Comparison of ENCODE assay signal across 9 cellular contexts in genomic region chr3:18127181-18127863, GRCh38.
DNase-seq lines count a peak whose midpoint lies in the region; ATAC-seq lines count a peak whose summit lies in the region.
"Had no signal": no experiment of that assay in that cellular context is flagged by ENCODE, and none has a peak within 500 bp of the region (broad histone marks: within the 10 kb centered on the region; RNA-seq: fewer than 3 reads in every experiment).

No MANE protein-coding gene starts in this region.

- no peak overlapping the region for H3K9ac ChIP-seq in Karpas-422 (ENCODE audit: low read length)

- H2AFZ ChIP-seq in Karpas-422 (ENCODE audit: low read length) = no peak overlapping the region

- no peaks in the 10 kb centered on the region for H3K36me3 ChIP-seq in Karpas-422 (ENCODE audit: insufficient read depth, low read length)

- DNase-seq in Karpas-422 (peak; percentile 64), naive B cell (peak; percentile 84), head of caudate nucleus (no peak), globus pallidus (ENCODE audit: low spot score) (no peak)
- no peak for DNase-seq in T-helper 2 cell treated with Interferon-gamma antibody and Interleukin-4, amounts not matched to agents 5 μg/mL and 100 μg/mL, for 36 hours (ENCODE audit: low spot score)
- DNase-seq: activated effector memory CD4-positive, alpha-beta T cell treated with Interleukin-2 at 50 U/mL for 16 hours had no signal

- no peaks in the 10 kb centered on the region for H3K79me2 ChIP-seq in Karpas-422 (ENCODE audit: low read length)

- H3K4me1 Mint-ChIP-seq in naive B cell = peaks cover 28 to 30% (median 30%) of the 10 kb centered on the region in 3 donors
- no peaks in the 10 kb centered on the region for H3K4me1 Mint-ChIP-seq in T-helper 2 cell treated with Interferon-gamma antibody and Interleukin-4, amounts not matched to agents 5 μg/mL and 100 μg/mL, for 36 hours (ENCODE audit: low read depth)

- H3K9me3 Mint-ChIP-seq in naive B cell = peaks cover 0 to 4% (median 0%) of the 10 kb centered on the region in 7 donors
- no peaks in the 10 kb centered on the region for H3K9me3 Mint-ChIP-seq in T-helper 2 cell treated with Interferon-gamma antibody and Interleukin-4, amounts not matched to agents 5 μg/mL and 100 μg/mL, for 36 hours

- no peaks in the 10 kb centered on the region for H3K9me3 ChIP-seq in Karpas-422 (ENCODE audit: low read length)

- no peaks in the 10 kb centered on the region for H3K27me3 ChIP-seq in Karpas-422 (ENCODE audit: low read length)

- peaks cover 10% of the 10 kb centered on the region for H3K4me1 ChIP-seq in Karpas-422 (ENCODE audit: low read length)

- peak overlapping the region; percentile 27 for H3K4me2 ChIP-seq in Karpas-422 (ENCODE audit: low read depth, low read length, poor library complexity, severe bottlenecking)

- intact Hi-C loops in head of caudate nucleus (cut with DNase I) = no loop called here

- no peak overlapping the region for H3K4me3 ChIP-seq in Karpas-422 (ENCODE audit: low read length)

- H3K27me3 Mint-ChIP-seq in naive B cell = peaks cover 0 to 4% (median 0%) of the 10 kb centered on the region in 3 donors
- H3K27me3 Mint-ChIP-seq in T-helper 2 cell treated with Interferon-gamma antibody and Interleukin-4, amounts not matched to agents 5 μg/mL and 100 μg/mL, for 36 hours (ENCODE audit: low read depth) = peaks cover 2% of the 10 kb centered on the region

- no peaks in the 10 kb centered on the region for H3K36me3 Mint-ChIP-seq in naive B cell
- no peaks in the 10 kb centered on the region for H3K36me3 Mint-ChIP-seq in T-helper 2 cell treated with Interferon-gamma antibody and Interleukin-4, amounts not matched to agents 5 μg/mL and 100 μg/mL, for 36 hours (ENCODE audit: low read depth)

- ATAC-seq in GM19025 (IDR thresholded peaks at IDR 0.05; ENCODE audit: low read depth, unreplicated experiment) (peak; percentile 88), HG02759 (IDR thresholded peaks at IDR 0.05; ENCODE audit: unreplicated experiment) (peak; percentile 98), naive B cell (ENCODE audit: low read depth in 2 of 2) (peak; percentile 92 to 95)

- peak overlapping the region; percentile 83 to 99 (median 94) for H3K27ac Mint-ChIP-seq in naive B cell
- H3K27ac Mint-ChIP-seq in T-helper 2 cell treated with Interferon-gamma antibody and Interleukin-4, amounts not matched to agents 5 μg/mL and 100 μg/mL, for 36 hours = no peak overlapping the region

- H3K27ac ChIP-seq in Karpas-422 (ENCODE audit: low read length) = no peak overlapping the region
- H3K27ac ChIP-seq: epithelial cell of prostate had no signal

- no peaks in the 10 kb centered on the region for H4K20me1 ChIP-seq in Karpas-422 (ENCODE audit: insufficient read depth, low read depth, low read length)

- H3K9me2 ChIP-seq in Karpas-422 (replicated peaks; ENCODE audit: insufficient read depth, low read length) = no peaks in the 10 kb centered on the region

- H3K4me3 Mint-ChIP-seq in naive B cell = peak overlapping the region; percentile 50 to 88 (median 76)
- no peak overlapping the region for H3K4me3 Mint-ChIP-seq in T-helper 2 cell treated with Interferon-gamma antibody and Interleukin-4, amounts not matched to agents 5 μg/mL and 100 μg/mL, for 36 hours

Comparison
In these comparisons a context has a peak if more than half of its experiments do, and no peak if none do; other contexts are left out.
1. DNase-seq: peak in Karpas-422 (single experiment) and naive B cell (single experiment); none in head of caudate nucleus (0 of 42), T-helper 2 cell treated with Interferon-gamma antibody and Interleukin-4, amounts not matched to agents 5 μg/mL and 100 μg/mL, for 36 hours (single experiment) and globus pallidus (single experiment).
2. Peak in every context shown above with its lines, with median percentiles within 50 percentile points of each other: ATAC-seq.